In the genomic region with DNA sequence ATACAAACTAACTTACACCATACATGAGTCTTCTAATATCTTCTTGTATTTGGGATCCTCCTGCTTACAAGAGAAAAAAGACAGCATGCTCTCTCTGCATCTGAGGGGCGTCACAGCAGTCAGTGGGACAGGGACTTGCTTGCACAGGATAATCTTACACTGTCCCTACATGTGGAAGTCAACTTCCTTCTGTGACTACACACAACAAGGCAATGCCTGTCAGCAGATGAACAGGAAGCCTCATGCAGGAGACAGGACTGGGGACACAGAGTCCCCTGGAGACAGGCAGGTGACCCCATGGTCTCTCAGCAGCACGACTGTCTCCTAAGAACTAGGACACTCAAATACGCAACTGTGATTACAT, we compare ENCODE assay signal across 8 cellular contexts. TPM values are rescaled to one million over a fixed set of nuclear protein-coding genes. Genes with fewer than 3 reads are reported as not detected.
A peak's percentile ranks its signal among the peaks of the same experiment; 100 is the strongest.
DNase-seq lines count a peak whose midpoint lies in the region; ATAC-seq and TF ChIP-seq lines count a peak whose summit lies in the region.

No MANE protein-coding gene starts in this region.

- peak overlapping the region; percentile 53 for H3K27ac ChIP-seq in A673 (ENCODE audit: low read depth, low read length, poor library complexity, severe bottlenecking)
- peak overlapping the region; percentile 39 to 68 for H3K27ac ChIP-seq in coronary artery
- peak overlapping the region; percentile 59 for H3K27ac ChIP-seq in mucosa of rectum (ENCODE audit: low read depth in 2 of 2, low read length in 2 of 2)

- no peak for TF ChIP-seq POLR2A in GM18505 (IDR thresholded peaks at IDR 0.05; ENCODE audit: borderline replicate concordance, extremely low read depth, insufficient read depth, insufficient read length)

- CTCF ChIA-PET in A673 (lab: Charles Lee): no interaction called here

- H3K4me1 ChIP-seq in A673 (ENCODE audit: insufficient read depth, low read length, poor library complexity, severe bottlenecking): peaks cover 67% of the 10 kb centered on the region
- peaks cover 34 to 48% of the 10 kb centered on the region in 2 donors for H3K4me1 ChIP-seq in mucosa of rectum (ENCODE audit: control insufficient read depth in 2 of 2, insufficient read depth in 2 of 2, low read length in 2 of 2)

- ATAC-seq in GM18505 (IDR thresholded peaks at IDR 0.05; ENCODE audit: unreplicated experiment): no peak

- TF ChIP-seq CTCF in A673 (conservative IDR thresholded peaks at IDR 0.05; ENCODE audit: low read depth, low read length): no peak
- no peak for TF ChIP-seq CTCF in LNCaP clone FGC (IDR thresholded peaks at IDR 0.05; ENCODE audit: control insufficient read depth, extremely low read depth, insufficient read depth)
- no peak for TF ChIP-seq CTCF in coronary artery (IDR thresholded peaks at IDR 0.05)

- intact Hi-C loops in A673 (cut with micrococcal nuclease; ENCODE audit: unreplicated experiment): no loop called here

- POLR2A ChIA-PET in A673 (lab: Charles Lee; ENCODE audit: low non-redundant PET): interaction anchor here (0.6 to 0.7 kb wide), 3 partner anchors 47 to 1067 kb away, joined by 3 to 7 read pairs (median 3); no protein-coding TSS in a partner anchor

- H3K36me3 ChIP-seq in A673 (ENCODE audit: insufficient read depth, low read length, poor library complexity, severe bottlenecking) (no peaks in the 10 kb centered on the region), mucosa of rectum (ENCODE audit: control insufficient read depth in 2 of 2, insufficient read depth in 2 of 2, low read length in 2 of 2) (peaks cover 3 to 6% of the 10 kb centered on the region in 2 donors)

- H3K27me3 ChIP-seq in A673 (replicated peaks; ENCODE audit: insufficient read depth, low read depth, low read length, poor library complexity) (no peaks in the 10 kb centered on the region), mucosa of rectum (ENCODE audit: control insufficient read depth in 2 of 2, insufficient read depth in 2 of 2, low read length in 2 of 2) (no peaks in the 10 kb centered on the region)

- H3K9me3 ChIP-seq in A673 (ENCODE audit: low read depth, low read length, poor library complexity, severe bottlenecking) (peaks cover 4% of the 10 kb centered on the region), mucosa of rectum (ENCODE audit: control insufficient read depth in 2 of 2, low read length in 2 of 2) (no peaks in the 10 kb centered on the region)

- no peak for DNase-seq in A673 (ENCODE audit: low spot score)
- no peak for DNase-seq in LNCaP clone FGC (ENCODE audit: low read depth)
- no peak for DNase-seq in coronary artery (ENCODE audit: low spot score)
- no peak for DNase-seq in activated gamma-delta T cell treated with Interleukin-2 at 50 U/mL for 16 hours
- no peak for DNase-seq in GDM1 (lab: John Stamatoyannopoulos, UW)
- DNase-seq in GOT3 (lab: John Stamatoyannopoulos, UW): no peak

- H3K9ac ChIP-seq in mucosa of rectum (ENCODE audit: low read depth in 1 of 2, low read length in 2 of 2): peak overlapping the region; percentile 3 to 36

- H3K4me3 ChIP-seq in A673 (ENCODE audit: low read depth, low read length, poor library complexity, severe bottlenecking) (no peak overlapping the region), LNCaP clone FGC (ENCODE audit: low read depth, low read length) (peak overlapping the region; percentile 55), coronary artery (peak overlapping the region; percentile 63), mucosa of rectum (ENCODE audit: low read length in 2 of 2) (peak overlapping the region in 1 of 2 donors; percentile 40)

- BruUV-seq in A673 (replicated peaks; lab: Mats Ljungman, UMichigan): no TSS peak

RNA-seq across cellular contexts. Expression of gene PACSIN2, which starts 54.8 kb away (rescaled TPM):
- total RNA-seq in A673 (2021): 51.8 and 57.2 TPM in 2 replicates
